ENCODE assay signal across 8 cellular contexts in genomic region chr19:17777840-17778620, GRCh38. TPM values are rescaled to one million over a fixed set of nuclear protein-coding genes. Genes with fewer than 3 reads are reported as not detected.
DNase-seq lines count a peak whose midpoint lies in the region; ATAC-seq and TF ChIP-seq lines count a peak whose summit lies in the region.

No MANE protein-coding gene starts in this region.

- WGBS in testis, 2 donors = 35 to 39% methylated on average over 25 of the region's 25 CpGs

- no peak for TF ChIP-seq POLR2A in testis (IDR thresholded peaks at IDR 0.05)

- H3K27ac ChIP-seq in testis = no peak overlapping the region

- no peaks in the 10 kb centered on the region for H3K9me3 ChIP-seq in testis

- H3K36me3 ChIP-seq in testis (ENCODE audit: low read depth, missing control alignments) = no peaks in the 10 kb centered on the region

- ATAC-seq in GM21390 (IDR thresholded peaks at IDR 0.05; ENCODE audit: unreplicated experiment) = no peak

- no peaks in the 10 kb centered on the region for H3K27me3 ChIP-seq in testis

- H3K4me1 ChIP-seq in testis = peaks cover 3% of the 10 kb centered on the region

- peak overlapping the region in 1 of 2 donors; percentile 32 for H3K4me3 ChIP-seq in testis

- DNase-seq in NOMO-1 treated with DMSO at 0.1 percent for 48 hours (lab: John Stamatoyannopoulos, UW; ENCODE audit: unreplicated experiment) (peak; percentile 18), NOMO-1 (lab: John Stamatoyannopoulos, UW; ENCODE audit: unreplicated experiment in 2 of 2) (no peak), SK-N-DZ (ENCODE audit: low spot score) (peak; percentile 71), cerebellar cortex (ENCODE audit: low spot score) (peak; percentile 58), lung microvascular endothelial cell (ENCODE audit: low read depth in 2 of 2) (peak; percentile 39 to 69), testis (peak; percentile 73), OCI-M2 (lab: John Stamatoyannopoulos, UW; ENCODE audit: unreplicated experiment) (no peak)

- TF ChIP-seq CTCF in testis (IDR thresholded peaks at IDR 0.05) = no peak

- intact Hi-C loops in testis (cut with DNase I; ENCODE audit: low total_unique reads) = no loop called here

RNA-seq across cellular contexts. Expression of gene B3GNT3, which starts 16.9 kb away (rescaled TPM):
- polyA plus RNA-seq in SK-N-DZ (2014; cell fraction: cytosol; rRNA removed) = not detected in 2 replicates
- not detected in 2 replicates for polyA plus RNA-seq in SK-N-DZ (2014; cell fraction: nucleus; rRNA removed)
- total RNA-seq in lung microvascular endothelial cell (0.22 TPM in 1 of 2 replicates, not detected in the other), testis (under 1 TPM; 0.19 to 0.71 TPM)
- 0.63 TPM for polyA plus RNA-seq in testis (ENCODE audit: insufficient read depth, low read depth, low replicate concordance)

RNA-seq across cellular contexts. Expression of gene FCHO1, which starts 26.8 kb away (rescaled TPM):
- polyA plus RNA-seq in SK-N-DZ (2014; cell fraction: cytosol; rRNA removed) = 11.8 and 13.1 TPM in 2 replicates
- 15.7 and 16.8 TPM in 2 replicates for polyA plus RNA-seq in SK-N-DZ (2014; cell fraction: nucleus; rRNA removed)
- total RNA-seq in lung microvascular endothelial cell (0.20 and 0.65 TPM in 2 replicates), testis (10 to 100 TPM; 12.8 to 15.6 TPM)
- 9.8 TPM for polyA plus RNA-seq in testis (ENCODE audit: insufficient read depth, low read depth, low replicate concordance)

RNA-seq across cellular contexts. Expression of gene INSL3, which starts 43.3 kb away (rescaled TPM):
- polyA plus RNA-seq in SK-N-DZ (2014; cell fraction: cytosol; rRNA removed) = not detected in 2 replicates
- not detected in 2 replicates for polyA plus RNA-seq in SK-N-DZ (2014; cell fraction: nucleus; rRNA removed)
- not detected in 2 replicates for total RNA-seq in lung microvascular endothelial cell
- 100 to 1,000 TPM in 1 of 2 donors, 10 to 100 TPM in 1; 39.0 to 183 TPM for total RNA-seq in testis
- 1,477 TPM for polyA plus RNA-seq in testis (ENCODE audit: insufficient read depth, low read depth, low replicate concordance)

RNA-seq across cellular contexts. Expression of gene MAP1S, which starts 58.8 kb away (rescaled TPM):
- polyA plus RNA-seq in SK-N-DZ (2014; cell fraction: cytosol; rRNA removed) = 9.4 and 23.3 TPM in 2 replicates
- polyA plus RNA-seq in SK-N-DZ (2014; cell fraction: nucleus; rRNA removed) = 5.7 and 20.2 TPM in 2 replicates
- 26.0 and 39.7 TPM in 2 replicates for total RNA-seq in lung microvascular endothelial cell
- 100 to 1,000 TPM in 1 of 2 donors, 10 to 100 TPM in 1; 95.5 to 106 TPM for total RNA-seq in testis
- 123 TPM for polyA plus RNA-seq in testis (ENCODE audit: insufficient read depth, low read depth, low replicate concordance)

Comparison
In these comparisons a context has a peak if more than half of its experiments do, and no peak if none do; other contexts are left out.
1. DNase-seq: peak in NOMO-1 treated with DMSO at 0.1 percent for 48 hours (single experiment), SK-N-DZ (single experiment), cerebellar cortex (single experiment), lung microvascular endothelial cell (2 of 2) and testis (single experiment); none in NOMO-1 (0 of 2) and OCI-M2 (single experiment).
2. RNA of gene INSL3, which starts 43.3 kb away (total RNA-seq): 39.0 to 183 TPM in testis; not detected in lung microvascular endothelial cell; every median in the first group is over 10 times any median in the second.